Comparison of ENCODE assay signal across 3 cellular contexts in the genomic region with DNA sequence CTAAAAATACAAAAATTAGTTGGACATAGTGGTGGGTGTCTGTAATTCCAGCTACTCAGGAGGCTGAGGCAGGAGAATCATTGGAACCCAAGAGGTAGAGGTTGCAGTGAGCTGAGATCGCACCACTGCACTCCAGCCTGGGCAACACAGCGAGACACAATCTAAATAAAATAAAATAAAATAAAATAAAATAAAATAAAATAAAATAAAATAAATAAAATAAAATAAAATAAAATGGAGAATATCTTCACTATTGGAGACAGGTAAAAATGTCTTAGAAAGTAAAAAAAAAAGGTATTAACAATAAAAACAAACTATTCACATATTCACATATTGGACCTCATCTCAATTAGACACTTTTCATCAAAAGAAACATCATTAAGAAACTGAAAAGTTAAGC.
A peak's percentile ranks its signal among the peaks of the same experiment; 100 is the strongest.
DNase-seq lines count a peak whose midpoint lies in the region; ATAC-seq, FAIRE-seq and TF ChIP-seq lines count a peak whose summit lies in the region.
"Not testable (repeated sequence)": the region's sequence is repeated elsewhere in the genome, so short reads cannot be mapped to it uniquely, and the experiment has no call there.

No MANE protein-coding gene starts in this region.

- H3K27ac Mint-ChIP-seq in WTC11, result not testable (repeated sequence)

- H3K4me3 Mint-ChIP-seq in WTC11, result not testable (repeated sequence)

- TF ChIP-seq CTCF in WTC11 (IDR thresholded peaks at IDR 0.05), result not testable (repeated sequence)

- CTCF ChIA-PET in WTC11 (lab: Charles Lee), result not testable (repeated sequence)

- FAIRE-seq in A204.1 (lab: Jason Lieb, UNC) (peak; percentile 40), frontal cortex (lab: Jason Lieb, UNC) (peak; percentile 81)

- H3K4me1 Mint-ChIP-seq in WTC11, result not testable (repeated sequence)

- POLR2A ChIA-PET in WTC11 (lab: Charles Lee), result not testable (repeated sequence)

- not testable (repeated sequence) for H3K36me3 Mint-ChIP-seq in WTC11

- DNase-seq in WTC11 (ENCODE audit: low spot score); frontal cortex (ENCODE audit: low spot score in 2 of 2): not testable (repeated sequence)

- ATAC-seq in WTC11, result not testable (repeated sequence)

- H3K9me3 Mint-ChIP-seq in WTC11, result not testable (repeated sequence)

- not testable (repeated sequence) for H3K27me3 Mint-ChIP-seq in WTC11 (ENCODE audit: low read depth)

TF ChIP-seq in WTC11, 78 proteins besides CTCF, POLR2A, EP300 and RAD21:
- TF ChIP-seq HMGA2 (CRISPR knock-in tag; IDR thresholded peaks at IDR 0.05), result peak; percentile 92
